Comparison of ENCODE assay signal across 10 cellular contexts in genomic region chr18:68713791-68714190, GRCh38. TPM values are rescaled to one million over a fixed set of nuclear protein-coding genes. Genes with fewer than 3 reads are reported as not detected.
A peak's percentile ranks its signal among the peaks of the same experiment; 100 is the strongest.
DNase-seq lines count a peak whose midpoint lies in the region; ATAC-seq, FAIRE-seq and TF ChIP-seq lines count a peak whose summit lies in the region.
"Had no signal": no experiment of that assay in that cellular context is flagged by ENCODE, and none has a peak within 500 bp of the region (broad histone marks: within the 10 kb centered on the region; RNA-seq: fewer than 3 reads in every experiment).

No MANE protein-coding gene starts in this region.

- peaks cover 29 to 30% of the 10 kb centered on the region in 2 donors for H3K36me3 Mint-ChIP-seq in CD14-positive monocyte
- peaks cover 52% of the 10 kb centered on the region for H3K36me3 Mint-ChIP-seq in dendritic cell treated with granulocyte-macrophage colony-stimulating factor and Interleukin-4, amounts not matched to agents 40 ng/mL and 50 ng/mL, for 4 days (ENCODE audit: low read depth)
- peaks cover 22% of the 10 kb centered on the region for H3K36me3 Mint-ChIP-seq in nephron progenitor cell (ENCODE audit: low read depth)

- intact Hi-C loops in CD14-positive monocyte (cut with micrococcal nuclease): no loop called here
- intact Hi-C loops in dendritic cell treated with granulocyte-macrophage colony-stimulating factor and Interleukin-4, amounts not matched to agents 40 ng/mL and 50 ng/mL, for 4 days (cut with micrococcal nuclease): loop anchor here (10.0 kb wide), 1 partner anchor 1491 kb away; the partner anchor contains the start of gene RTTN

- no peak for DNase-seq in CD14-positive monocyte (ENCODE audit: low spot score)
- no peak for DNase-seq in LNCaP clone FGC (ENCODE audit: low read depth)
- no peak for DNase-seq in nephron progenitor cell
- no peak for DNase-seq in NCI-H1092 (lab: John Stamatoyannopoulos, UW)
- no peak for DNase-seq in ecto neural progenitor cell (ENCODE audit: low spot score)
- DNase-seq in urothelium cell line (ENCODE audit: low spot score): no peak
- DNase-seq: stimulated activated CD4-positive, alpha-beta T cell treated with anti-CD3 and anti-CD28 coated beads, Interleukin-12 subunit alpha, Interleukin-12 subunit beta, amount 100 ng/mL, for 4 hours had no signal

- no peak for ATAC-seq in GM21723 (IDR thresholded peaks at IDR 0.05; ENCODE audit: unreplicated experiment)

- H3K9me3 Mint-ChIP-seq in CD14-positive monocyte (no peaks in the 10 kb centered on the region), nephron progenitor cell (no peaks in the 10 kb centered on the region)
- H3K9me3 Mint-ChIP-seq in dendritic cell treated with granulocyte-macrophage colony-stimulating factor and Interleukin-4, amounts not matched to agents 40 ng/mL and 50 ng/mL, for 4 days: no peaks in the 10 kb centered on the region

- H3K4me3 Mint-ChIP-seq in CD14-positive monocyte (peak overlapping the region; percentile 90 to 97), nephron progenitor cell (peak overlapping the region; percentile 95)
- H3K4me3 Mint-ChIP-seq in dendritic cell treated with granulocyte-macrophage colony-stimulating factor and Interleukin-4, amounts not matched to agents 40 ng/mL and 50 ng/mL, for 4 days: peak overlapping the region; percentile 93

- no peak for FAIRE-seq in urothelium cell line (lab: Jason Lieb, UNC)
- FAIRE-seq: TTC549 had no signal

- peak overlapping the region; percentile 91 for H3K4me3 ChIP-seq in LNCaP clone FGC (ENCODE audit: low read depth, low read length)

- peak overlapping the region in 4 of 7 donors; percentile 77 to 91 (median 84) for H3K27ac Mint-ChIP-seq in CD14-positive monocyte
- peak overlapping the region; percentile 85 for H3K27ac Mint-ChIP-seq in dendritic cell treated with granulocyte-macrophage colony-stimulating factor and Interleukin-4, amounts not matched to agents 40 ng/mL and 50 ng/mL, for 4 days
- H3K27ac Mint-ChIP-seq in nephron progenitor cell: peak overlapping the region; percentile 93

- no peaks in the 10 kb centered on the region for H3K27me3 Mint-ChIP-seq in CD14-positive monocyte (ENCODE audit: low read depth in 3 of 3)
- no peaks in the 10 kb centered on the region for H3K27me3 Mint-ChIP-seq in dendritic cell treated with granulocyte-macrophage colony-stimulating factor and Interleukin-4, amounts not matched to agents 40 ng/mL and 50 ng/mL, for 4 days
- no peaks in the 10 kb centered on the region for H3K27me3 Mint-ChIP-seq in nephron progenitor cell (ENCODE audit: low read depth, poor library complexity)

- peaks cover 33% of the 10 kb centered on the region for H3K4me1 Mint-ChIP-seq in CD14-positive monocyte
- peaks cover 28% of the 10 kb centered on the region for H3K4me1 Mint-ChIP-seq in dendritic cell treated with granulocyte-macrophage colony-stimulating factor and Interleukin-4, amounts not matched to agents 40 ng/mL and 50 ng/mL, for 4 days (ENCODE audit: low read depth)
- peaks cover 33% of the 10 kb centered on the region for H3K4me1 Mint-ChIP-seq in nephron progenitor cell

- TF ChIP-seq CTCF in CD14-positive monocyte (IDR thresholded peaks at IDR 0.05) (no peak), LNCaP clone FGC (IDR thresholded peaks at IDR 0.05; ENCODE audit: control insufficient read depth, extremely low read depth, insufficient read depth) (no peak), nephron progenitor cell (IDR thresholded peaks at IDR 0.05) (no peak)

RNA-seq across cellular contexts. Expression of gene TMX3, which starts 1.1 kb away (rescaled TPM):
- 10 to 100 TPM; 13.7 to 16.5 TPM for polyA plus RNA-seq in CD14-positive monocyte
